Comparison of ENCODE assay signal across 8 cellular contexts in genomic region chr19:3626473-3627350, GRCh38. TPM values are rescaled to one million over a fixed set of nuclear protein-coding genes. Genes with fewer than 3 reads are reported as not detected.
DNase-seq lines count a peak whose midpoint lies in the region; ATAC-seq and TF ChIP-seq lines count a peak whose summit lies in the region.

TSS of gene CACTIN (minus strand) at chr19:3626790. CDS start at chr19:3626762, 28 bp downstream.

- no peaks in the 10 kb centered on the region for H3K9me3 Mint-ChIP-seq in HFFc6
- no peaks in the 10 kb centered on the region for H3K9me3 Mint-ChIP-seq in activated naive CD4-positive, alpha-beta T cell treated with anti-CD3 and anti-CD28 coated beads, Interleukin-2, amount 50 U/mL, for 24 hours

- peaks cover 16% of the 10 kb centered on the region for H3K4me1 Mint-ChIP-seq in HFFc6 (ENCODE audit: low read depth)
- peaks cover 27% of the 10 kb centered on the region for H3K4me1 Mint-ChIP-seq in activated naive CD4-positive, alpha-beta T cell treated with anti-CD3 and anti-CD28 coated beads, Interleukin-2, amount 50 U/mL, for 24 hours

- DNase-seq in GF-D8 (lab: John Stamatoyannopoulos, UW) (peak; percentile 94), HFFc6 (peak; percentile 97), NCI-H1092 (lab: John Stamatoyannopoulos, UW) (peak; percentile 99), germinal center (ENCODE audit: low spot score) (peak; percentile 100), non-pigmented ciliary epithelial cell (ENCODE audit: low read depth) (peak; percentile 92), superior temporal gyrus (ENCODE audit: extremely low spot score) (peak; percentile 98)

- peak within 1 kb of the TSS; percentile 99 for H3K27ac Mint-ChIP-seq in HFFc6
- peak within 1 kb of the TSS; percentile 99 for H3K27ac Mint-ChIP-seq in activated naive CD4-positive, alpha-beta T cell treated with anti-CD3 and anti-CD28 coated beads, Interleukin-2, amount 50 U/mL, for 24 hours

- H3K4me3 Mint-ChIP-seq in HFFc6 = peak within 1 kb of the TSS; percentile 97
- H3K4me3 Mint-ChIP-seq in activated naive CD4-positive, alpha-beta T cell treated with anti-CD3 and anti-CD28 coated beads, Interleukin-2, amount 50 U/mL, for 24 hours = peak within 1 kb of the TSS; percentile 100

- TF ChIP-seq CTCF in HFFc6 (IDR thresholded peaks at IDR 0.05) = no peak

- peak; percentile 97 for ATAC-seq in SK-N-SH treated with all-trans-retinoic acid at 6 μM for 48 hours

- H3K27me3 Mint-ChIP-seq in HFFc6 (ENCODE audit: insufficient read depth) = peaks cover 17% of the 10 kb centered on the region
- H3K27me3 Mint-ChIP-seq in activated naive CD4-positive, alpha-beta T cell treated with anti-CD3 and anti-CD28 coated beads, Interleukin-2, amount 50 U/mL, for 24 hours = no peaks in the 10 kb centered on the region

- 0 out of 2 replicates have a peak, but pooled peaks cover 9% of the 10 kb centered on the region for H3K36me3 Mint-ChIP-seq in HFFc6 (ENCODE audit: low read depth)
- peaks cover 3% of the 10 kb centered on the region for H3K36me3 Mint-ChIP-seq in activated naive CD4-positive, alpha-beta T cell treated with anti-CD3 and anti-CD28 coated beads, Interleukin-2, amount 50 U/mL, for 24 hours

TF ChIP-seq in SK-N-SH treated with all-trans-retinoic acid at 6 μM for 48 hours, 23 proteins besides CTCF, POLR2A, EP300 and RAD21:
- TF ChIP-seq ZFP30 (CRISPR knock-in tag; IDR thresholded peaks at IDR 0.05) (0 out of 2 replicates have a peak, but pooled peaks have one; percentile 5), ZNF8 (CRISPR knock-in tag; IDR thresholded peaks at IDR 0.05) (no peak), ZNF565 (CRISPR knock-in tag; conservative IDR thresholded peaks at IDR 0.05; ENCODE audit: low read depth) (no peak), BACH2 (CRISPR knock-in tag; IDR thresholded peaks at IDR 0.05; ENCODE audit: borderline replicate concordance) (no peak), RARB (CRISPR knock-in tag; IDR thresholded peaks at IDR 0.05) (no peak), CSRNP3 (CRISPR knock-in tag; IDR thresholded peaks at IDR 0.05) (0 out of 2 replicates have a peak, but pooled peaks have one; percentile 41), ISL1 (CRISPR knock-in tag; IDR thresholded peaks at IDR 0.05) (no peak)
TF ChIP-seq in SK-N-SH treated with all-trans-retinoic acid at 6 μM for 48 hours: peak in this region for 2.

RNA-seq across cellular contexts. Expression of gene CACTIN, which starts in this region (rescaled TPM):
- 10 to 100 TPM; 22.7 to 25.3 (median 24.9) TPM for total RNA-seq in HFFc6 (2021; fragmentation: NEBNext Ultra II Directional; extraction: Animal tissue kit (Norgen Biotek cat#: 25700))

Comparison
In these comparisons a context has a peak if more than half of its experiments do, and no peak if none do; other contexts are left out.
1. Peak in every context shown above with its lines: DNase-seq and ATAC-seq.